14 cellular contexts compared by ENCODE assay signal in the genomic region with DNA sequence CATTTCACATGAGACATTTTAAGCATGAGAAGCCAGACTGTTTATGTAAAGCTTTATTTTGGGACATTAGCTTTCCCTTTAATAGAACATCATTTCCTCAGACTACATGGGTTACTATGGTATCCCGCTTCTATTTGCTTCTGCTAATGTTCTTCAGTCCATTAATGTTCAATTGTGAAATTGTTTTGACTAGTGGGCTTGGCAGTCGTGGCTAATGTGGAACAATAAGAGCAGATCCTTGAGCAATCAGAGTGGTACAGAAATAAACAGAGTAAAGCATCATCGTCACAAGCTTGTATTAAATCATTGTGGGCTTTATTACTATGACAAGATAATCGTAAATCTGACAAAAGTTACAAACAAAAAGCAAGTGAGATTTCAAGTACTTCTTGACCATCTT.
DNase-seq lines count a peak whose midpoint lies in the region; ATAC-seq, FAIRE-seq and TF ChIP-seq lines count a peak whose summit lies in the region.
"Had no signal": no experiment of that assay in that cellular context is flagged by ENCODE, and none has a peak within 500 bp of the region (broad histone marks: within the 10 kb centered on the region; RNA-seq: fewer than 3 reads in every experiment).

No MANE protein-coding gene starts in this region.

- TF ChIP-seq POLR2A in H54 (IDR thresholded peaks at IDR 0.05; ENCODE audit: low read depth, low read length) = no peak

- in situ Hi-C loops in astrocyte of the spinal cord (cut with HindIII; ENCODE audit: low sequenced_read_pairs) = no loop called here

- no peak for FAIRE-seq in H54 (lab: Jason Lieb, UNC)
- FAIRE-seq: GM12891 had no signal

- H3K9me3 Mint-ChIP-seq in immature natural killer cell = peaks cover 4 to 16% (median 8%) of the 10 kb centered on the region in 6 donors

- H3K4me3 ChIP-seq in astrocyte of the spinal cord (ENCODE audit: low read depth, low read length) (no peak overlapping the region), muscle layer of duodenum (ENCODE audit: low read depth in 1 of 2, low read length in 2 of 2) (no peak overlapping the region)
- H3K4me3 ChIP-seq: pancreas had no signal

- no peaks in the 10 kb centered on the region for H3K4me1 Mint-ChIP-seq in immature natural killer cell

- H3K4me3 Mint-ChIP-seq in immature natural killer cell = no peak overlapping the region

- no peaks in the 10 kb centered on the region for H3K4me1 ChIP-seq in muscle layer of duodenum (ENCODE audit: control insufficient read depth in 1 of 2, insufficient read depth in 2 of 2, low read length in 2 of 2)
- H3K4me1 ChIP-seq: pancreas had no signal

- H3K27ac ChIP-seq in muscle layer of duodenum (ENCODE audit: low read length) = peak overlapping the region; percentile 35
- H3K27ac ChIP-seq: pancreas, VCaP had no signal

- no peak for ATAC-seq in HG03354 (IDR thresholded peaks at IDR 0.05; ENCODE audit: poor library complexity, severe bottlenecking, unreplicated experiment)
- no peak for ATAC-seq in GM18873 (IDR thresholded peaks at IDR 0.05; ENCODE audit: low FRiP score, unreplicated experiment)
- ATAC-seq: esophagus mucosa had no signal

- TF ChIP-seq CTCF in astrocyte of the spinal cord (IDR thresholded peaks at IDR 0.05; ENCODE audit: low read depth, low read length) = no peak

- DNase-seq in Ammon's horn (ENCODE audit: low spot score) (peak; percentile 7), NCI-H1105 (lab: John Stamatoyannopoulos, UW) (peak; percentile 79), astrocyte of the spinal cord (ENCODE audit: low read depth, low spot score) (peak; percentile 59), immature natural killer cell (no peak), H54 (ENCODE audit: insufficient read length, low spot score) (no peak)
- DNase-seq: activated T-cell treated with anti-CD3 and anti-CD28 coated beads, Interleukin-2, amount 50 U/mL, for 1 hour; pancreas; stimulated activated CD4-positive, alpha-beta T cell treated with anti-CD3 and anti-CD28 coated beads, Interleukin-4, amount 100 ng/mL, for 1 hour had no signal

- no peaks in the 10 kb centered on the region for H3K36me3 ChIP-seq in muscle layer of duodenum (ENCODE audit: control insufficient read depth in 1 of 2, insufficient read depth in 2 of 2, low read length in 2 of 2)
- H3K36me3 ChIP-seq: pancreas had no signal

- no peaks in the 10 kb centered on the region for H3K9me3 ChIP-seq in muscle layer of duodenum (ENCODE audit: control insufficient read depth in 1 of 2, low read length in 2 of 2)
- H3K9me3 ChIP-seq: pancreas had no signal

- H3K27me3 ChIP-seq in muscle layer of duodenum (ENCODE audit: low read depth, low read length) = no peaks in the 10 kb centered on the region
- H3K27me3 ChIP-seq: pancreas had no signal

- peaks cover 0 to 1% (median 0%) of the 10 kb centered on the region in 3 donors for H3K27me3 Mint-ChIP-seq in immature natural killer cell (ENCODE audit: low read depth in 3 of 3)

- H3K27ac Mint-ChIP-seq in immature natural killer cell = no peak overlapping the region

- H3K36me3 Mint-ChIP-seq in immature natural killer cell = no peaks in the 10 kb centered on the region

Comparison
In these comparisons a context has a peak if more than half of its experiments do, and no peak if none do; other contexts are left out.
1. DNase-seq: peak in Ammon's horn (single experiment), NCI-H1105 (single experiment) and astrocyte of the spinal cord (single experiment); none in immature natural killer cell (0 of 3) and H54 (single experiment).